8 cellular contexts compared by ENCODE assay signal in the genomic region with DNA sequence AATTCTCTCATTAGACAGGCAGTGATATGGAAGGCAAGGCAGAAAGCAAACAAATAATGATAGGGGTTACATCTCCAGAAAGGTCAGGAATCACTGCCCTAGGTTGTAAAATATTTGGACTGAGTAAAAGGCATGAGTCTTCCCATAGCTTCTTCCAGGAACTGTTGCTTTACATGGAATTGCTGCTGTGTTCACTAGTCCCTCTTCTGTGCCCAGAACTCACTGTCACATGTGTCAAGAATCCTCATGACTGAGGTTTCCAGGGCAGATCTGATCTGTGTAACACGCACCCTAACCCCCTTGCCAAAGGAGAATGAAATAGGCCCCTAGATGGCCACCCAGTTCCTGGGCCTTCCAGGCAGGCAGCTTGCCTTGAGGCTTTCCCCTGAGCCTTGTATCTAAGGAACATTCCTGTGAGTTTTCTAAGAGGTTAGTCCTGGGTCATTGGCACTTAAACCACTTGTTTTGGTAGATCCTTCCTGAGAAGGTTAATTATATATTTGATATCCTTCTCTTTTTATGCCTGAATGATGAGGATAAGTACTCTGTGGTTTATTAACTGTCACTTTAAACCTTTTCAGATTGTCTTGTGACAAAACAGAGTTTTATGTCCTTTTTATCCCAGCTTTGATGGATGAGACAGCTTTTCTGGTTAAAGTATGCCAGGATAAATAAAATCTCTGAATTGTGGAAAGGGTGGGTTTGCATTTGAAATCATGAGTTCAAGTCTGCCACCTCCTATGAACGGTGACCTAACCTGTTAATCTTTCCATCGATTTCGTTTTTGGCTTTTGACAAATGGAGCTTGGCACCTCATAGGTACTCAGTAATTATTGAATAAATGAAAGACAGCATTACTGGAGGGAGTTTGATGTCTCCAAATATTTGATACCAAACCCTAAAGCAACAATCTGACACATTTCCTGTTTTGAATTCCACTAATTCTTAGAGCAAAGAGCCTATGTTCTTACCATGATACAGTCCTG.
DNase-seq lines count a peak whose midpoint lies in the region; ATAC-seq and TF ChIP-seq lines count a peak whose summit lies in the region.

No MANE protein-coding gene starts in this region.

- H4K20me1 ChIP-seq in smooth muscle cell (ENCODE audit: low read depth): no peaks in the 10 kb centered on the region

- no peaks in the 10 kb centered on the region for H3K4me1 ChIP-seq in smooth muscle cell (ENCODE audit: low read depth)

- no peak overlapping the region for H3K4me2 ChIP-seq in smooth muscle cell

- peak overlapping the region; percentile 88 to 94 for H3K27ac ChIP-seq in coronary artery
- H3K27ac ChIP-seq in smooth muscle cell (ENCODE audit: low read depth): no peak overlapping the region

- H3K4me3 ChIP-seq in coronary artery (no peak overlapping the region), smooth muscle cell (no peak overlapping the region)

- DNase-seq in AG20443 (ENCODE audit: low spot score) (peak; percentile 35), LHCN-M2 (ENCODE audit: low read depth) (peak; percentile 70), coronary artery (ENCODE audit: low spot score) (peak; percentile 89), nephron progenitor cell (no peak), NCI-H446 (lab: John Stamatoyannopoulos, UW) (no peak), smooth muscle cell (lab: John Stamatoyannopoulos, UW; ENCODE audit: unreplicated experiment) (no peak)
- no peak for DNase-seq in stimulated activated CD4-positive, alpha-beta T cell treated with anti-CD3 and anti-CD28 coated beads, Interleukin-12 subunit alpha, Interleukin-12 subunit beta, amount 100 ng/mL, for 4 hours

- H3K27ac Mint-ChIP-seq in nephron progenitor cell: peak overlapping the region; percentile 79

- H3K36me3 ChIP-seq in smooth muscle cell (ENCODE audit: low read depth): peaks cover 4% of the 10 kb centered on the region

- H3F3A ChIP-seq in smooth muscle cell (ENCODE audit: low read depth): no peaks in the 10 kb centered on the region

- H3K79me2 ChIP-seq in smooth muscle cell (ENCODE audit: low read depth): no peaks in the 10 kb centered on the region

- H3K9me3 Mint-ChIP-seq in nephron progenitor cell: no peaks in the 10 kb centered on the region

- no peaks in the 10 kb centered on the region for H3K9me3 ChIP-seq in smooth muscle cell (replicated peaks; ENCODE audit: low read depth)

- H3K9ac ChIP-seq in smooth muscle cell (ENCODE audit: low read depth): no peak overlapping the region

- H3K4me3 Mint-ChIP-seq in nephron progenitor cell: no peak overlapping the region

- no peaks in the 10 kb centered on the region for H3K27me3 ChIP-seq in smooth muscle cell (ENCODE audit: low read depth)

- WGBS in smooth muscle cell (ENCODE audit: low lambda C conversion rate): 100% methylated on average over 4 of the region's 4 CpGs

- TF ChIP-seq CTCF in coronary artery (IDR thresholded peaks at IDR 0.05) (no peak), nephron progenitor cell (IDR thresholded peaks at IDR 0.05) (no peak), smooth muscle cell (IDR thresholded peaks at IDR 0.05; ENCODE audit: borderline replicate concordance, insufficient read depth, poor library complexity, severe bottlenecking) (no peak)

- H3K4me1 Mint-ChIP-seq in nephron progenitor cell: peaks cover 67% of the 10 kb centered on the region

- no peak overlapping the region for H2AFZ ChIP-seq in smooth muscle cell (ENCODE audit: low read depth)

- H3K36me3 Mint-ChIP-seq in nephron progenitor cell (ENCODE audit: low read depth): peaks cover 5% of the 10 kb centered on the region

- no peaks in the 10 kb centered on the region for H3K27me3 Mint-ChIP-seq in nephron progenitor cell (ENCODE audit: low read depth, poor library complexity)

- no peak for ATAC-seq in HG03442 (IDR thresholded peaks at IDR 0.05; ENCODE audit: unreplicated experiment)

Comparison
In these comparisons a context has a peak if more than half of its experiments do, and no peak if none do; other contexts are left out.
1. DNase-seq: peak in AG20443 (single experiment), LHCN-M2 (single experiment) and coronary artery (single experiment); none in nephron progenitor cell (single experiment), NCI-H446 (0 of 2), stimulated activated CD4-positive, alpha-beta T cell treated with anti-CD3 and anti-CD28 coated beads, Interleukin-12 subunit alpha, Interleukin-12 subunit beta, amount 100 ng/mL, for 4 hours (single experiment) and smooth muscle cell (single experiment).